In genomic region chr15:98700501-98700900, GRCh38 we compare ENCODE assay signal across 1 cellular context.
TF ChIP-seq lines count a peak whose summit lies in the region.

No MANE protein-coding gene starts in this region.

TF ChIP-seq in H1, 55 proteins besides CTCF, POLR2A, EP300 and RAD21:
- TF ChIP-seq NANOG (IDR thresholded peaks at IDR 0.05; ENCODE audit: insufficient read depth, low read depth, low read length, poor library complexity, severe bottlenecking), result no peak
- no peak for TF ChIP-seq ASH2L (IDR thresholded peaks at IDR 0.05; ENCODE audit: low read length)
- no peak for TF ChIP-seq POLR2AphosphoS5 (IDR thresholded peaks at IDR 0.05; ENCODE audit: low read depth, low read length)
- no peak for TF ChIP-seq BRCA1 (IDR thresholded peaks at IDR 0.05; ENCODE audit: low read depth, low read length)
- TF ChIP-seq, protein P1, sequence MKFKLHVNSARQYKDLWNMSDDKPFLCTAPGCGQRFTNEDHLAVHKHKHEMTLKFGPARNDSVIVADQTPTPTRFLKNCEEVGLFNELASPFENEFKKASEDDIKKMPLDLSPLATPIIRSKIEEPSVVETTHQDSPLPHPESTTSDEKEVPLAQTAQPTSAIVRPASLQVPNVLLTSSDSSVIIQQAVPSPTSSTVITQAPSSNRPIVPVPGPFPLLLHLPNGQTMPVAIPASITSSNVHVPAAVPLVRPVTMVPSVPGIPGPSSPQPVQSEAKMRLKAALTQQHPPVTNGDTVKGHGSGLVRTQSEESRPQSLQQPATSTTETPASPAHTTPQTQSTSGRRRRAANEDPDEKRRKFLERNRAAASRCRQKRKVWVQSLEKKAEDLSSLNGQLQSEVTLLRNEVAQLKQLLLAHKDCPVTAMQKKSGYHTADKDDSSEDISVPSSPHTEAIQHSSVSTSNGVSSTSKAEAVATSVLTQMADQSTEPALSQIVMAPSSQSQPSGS (IDR thresholded peaks at IDR 0.05; ENCODE audit: low read length), result no peak
- TF ChIP-seq CTBP2 (IDR thresholded peaks at IDR 0.05; ENCODE audit: borderline replicate concordance, insufficient read depth, insufficient read length, low read length), result no peak
- no peak for TF ChIP-seq CEBPB (IDR thresholded peaks at IDR 0.05; ENCODE audit: low read depth, low read length)
- TF ChIP-seq PHF8 (conservative IDR thresholded peaks at IDR 0.05; ENCODE audit: low read depth, low read length), result no peak
- no peak for TF ChIP-seq SAP30 (IDR thresholded peaks at IDR 0.05; ENCODE audit: insufficient read depth, insufficient replicate concordance, low read length)
- TF ChIP-seq ZNF274 (IDR thresholded peaks at IDR 0.05; ENCODE audit: borderline replicate concordance, extremely low read depth, low read length), result no peak
- no peak for TF ChIP-seq KDM1A (IDR thresholded peaks at IDR 0.05; ENCODE audit: borderline replicate concordance, low read length)
- no peak for TF ChIP-seq SIN3A (conservative IDR thresholded peaks at IDR 0.05 in 1 of 2, IDR thresholded peaks at IDR 0.05 in 1 of 2; ENCODE audit: low read depth in 1 of 2, low read length in 2 of 2)
- no peak for TF ChIP-seq CBX5 (IDR thresholded peaks at IDR 0.05; ENCODE audit: low read depth, low read length)
- no peak for TF ChIP-seq GABPA (IDR thresholded peaks at IDR 0.05; ENCODE audit: borderline replicate concordance, insufficient read depth, low read length)
